In the genomic region with DNA sequence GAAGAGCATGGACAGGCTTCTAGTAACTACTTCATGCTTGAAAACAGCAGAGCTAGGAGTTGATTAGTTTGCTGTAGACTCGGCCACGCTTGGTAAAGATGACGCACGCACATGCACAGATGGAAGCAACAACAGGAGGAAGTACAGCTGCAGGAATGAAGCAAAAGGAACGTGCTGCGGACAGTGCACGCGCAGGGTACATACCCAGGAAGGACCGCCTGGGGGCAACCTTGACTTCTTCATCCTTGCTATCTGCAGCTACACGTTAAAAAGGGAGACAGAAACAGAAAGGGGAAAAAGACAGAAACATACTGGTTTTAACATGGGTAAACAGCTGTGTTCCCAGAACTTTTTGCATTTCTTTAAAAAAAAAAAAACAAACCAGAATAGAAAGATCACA, we compare ENCODE assay signal across 1 cellular context.
TF ChIP-seq lines count a peak whose summit lies in the region.

No MANE protein-coding gene starts in this region.

TF ChIP-seq in HepG2, 621 proteins besides CTCF, POLR2A, EP300 and RAD21 (continued from another document and continues in another):
- TF ChIP-seq ZFYVE20 (CRISPR knock-in tag; IDR thresholded peaks at IDR 0.05; ENCODE audit: borderline replicate concordance, low read depth) (no peak), ZNF256 (CRISPR knock-in tag; conservative IDR thresholded peaks at IDR 0.05) (no peak), ZNF101 (CRISPR knock-in tag; IDR thresholded peaks at IDR 0.05; ENCODE audit: borderline replicate concordance, low read depth) (no peak), POGZ (CRISPR knock-in tag; IDR thresholded peaks at IDR 0.05) (no peak; the same call in 1 of the 2 replicates), ZNF333 (CRISPR knock-in tag; IDR thresholded peaks at IDR 0.05; ENCODE audit: borderline replicate concordance) (no peak), CBX1 (IDR thresholded peaks at IDR 0.05; ENCODE audit: low read depth) (no peak), FOXA3 (CRISPR knock-in tag; IDR thresholded peaks at IDR 0.05) (peak; percentile 57), FOSL2 (CRISPR knock-in tag; IDR thresholded peaks at IDR 0.05) (peak; percentile 50), SIN3A (IDR thresholded peaks at IDR 0.05; ENCODE audit: borderline replicate concordance, low read depth, low read length) (peak; percentile 25; the same call in 1 of the 2 replicates), TSC22D2 (CRISPR knock-in tag; IDR thresholded peaks at IDR 0.05; ENCODE audit: borderline replicate concordance) (no peak), ZBTB1 (CRISPR knock-in tag; IDR thresholded peaks at IDR 0.05; ENCODE audit: borderline replicate concordance) (no peak), ZNF34 (CRISPR knock-in tag; IDR thresholded peaks at IDR 0.05; ENCODE audit: borderline replicate concordance) (no peak), MEIS2 (CRISPR knock-in tag; IDR thresholded peaks at IDR 0.05) (0 out of 2 replicates have a peak, but pooled peaks have one; percentile 44), KAT7 (CRISPR knock-in tag; IDR thresholded peaks at IDR 0.05; ENCODE audit: borderline replicate concordance) (no peak), ZNF10 (CRISPR knock-in tag; IDR thresholded peaks at IDR 0.05; ENCODE audit: borderline replicate concordance, low read depth) (no peak), ZFP90 (CRISPR knock-in tag; IDR thresholded peaks at IDR 0.05; ENCODE audit: borderline replicate concordance) (no peak), PAF1 (CRISPR knock-in tag; IDR thresholded peaks at IDR 0.05) (no peak), FOXP1 (IDR thresholded peaks at IDR 0.05) (no peak), FOXP1 (CRISPR knock-in tag; IDR thresholded peaks at IDR 0.05) (peak; percentile 31; the same call in 1 of the 2 replicates), ZNF331 (CRISPR knock-in tag; IDR thresholded peaks at IDR 0.05) (0 out of 2 replicates have a peak, but pooled peaks have one; percentile 23), MIER3 (CRISPR knock-in tag; IDR thresholded peaks at IDR 0.05; ENCODE audit: borderline replicate concordance) (no peak; the same call in 1 of the 2 replicates), GATAD1 (CRISPR knock-in tag; IDR thresholded peaks at IDR 0.05) (peak; percentile 59; the same call in 1 of the 2 replicates), ZNF337 (CRISPR knock-in tag; IDR thresholded peaks at IDR 0.05; ENCODE audit: borderline replicate concordance, low read depth) (no peak), ELF1 (CRISPR knock-in tag; IDR thresholded peaks at IDR 0.05) (peak; percentile 44; the same call in 1 of the 2 replicates), ZZZ3 (CRISPR knock-in tag; IDR thresholded peaks at IDR 0.05; ENCODE audit: borderline replicate concordance) (no peak), RBM39 (IDR thresholded peaks at IDR 0.05; ENCODE audit: low read depth, low read length, poor library complexity, severe bottlenecking) (no peak)
- TF ChIP-seq, protein P1, sequence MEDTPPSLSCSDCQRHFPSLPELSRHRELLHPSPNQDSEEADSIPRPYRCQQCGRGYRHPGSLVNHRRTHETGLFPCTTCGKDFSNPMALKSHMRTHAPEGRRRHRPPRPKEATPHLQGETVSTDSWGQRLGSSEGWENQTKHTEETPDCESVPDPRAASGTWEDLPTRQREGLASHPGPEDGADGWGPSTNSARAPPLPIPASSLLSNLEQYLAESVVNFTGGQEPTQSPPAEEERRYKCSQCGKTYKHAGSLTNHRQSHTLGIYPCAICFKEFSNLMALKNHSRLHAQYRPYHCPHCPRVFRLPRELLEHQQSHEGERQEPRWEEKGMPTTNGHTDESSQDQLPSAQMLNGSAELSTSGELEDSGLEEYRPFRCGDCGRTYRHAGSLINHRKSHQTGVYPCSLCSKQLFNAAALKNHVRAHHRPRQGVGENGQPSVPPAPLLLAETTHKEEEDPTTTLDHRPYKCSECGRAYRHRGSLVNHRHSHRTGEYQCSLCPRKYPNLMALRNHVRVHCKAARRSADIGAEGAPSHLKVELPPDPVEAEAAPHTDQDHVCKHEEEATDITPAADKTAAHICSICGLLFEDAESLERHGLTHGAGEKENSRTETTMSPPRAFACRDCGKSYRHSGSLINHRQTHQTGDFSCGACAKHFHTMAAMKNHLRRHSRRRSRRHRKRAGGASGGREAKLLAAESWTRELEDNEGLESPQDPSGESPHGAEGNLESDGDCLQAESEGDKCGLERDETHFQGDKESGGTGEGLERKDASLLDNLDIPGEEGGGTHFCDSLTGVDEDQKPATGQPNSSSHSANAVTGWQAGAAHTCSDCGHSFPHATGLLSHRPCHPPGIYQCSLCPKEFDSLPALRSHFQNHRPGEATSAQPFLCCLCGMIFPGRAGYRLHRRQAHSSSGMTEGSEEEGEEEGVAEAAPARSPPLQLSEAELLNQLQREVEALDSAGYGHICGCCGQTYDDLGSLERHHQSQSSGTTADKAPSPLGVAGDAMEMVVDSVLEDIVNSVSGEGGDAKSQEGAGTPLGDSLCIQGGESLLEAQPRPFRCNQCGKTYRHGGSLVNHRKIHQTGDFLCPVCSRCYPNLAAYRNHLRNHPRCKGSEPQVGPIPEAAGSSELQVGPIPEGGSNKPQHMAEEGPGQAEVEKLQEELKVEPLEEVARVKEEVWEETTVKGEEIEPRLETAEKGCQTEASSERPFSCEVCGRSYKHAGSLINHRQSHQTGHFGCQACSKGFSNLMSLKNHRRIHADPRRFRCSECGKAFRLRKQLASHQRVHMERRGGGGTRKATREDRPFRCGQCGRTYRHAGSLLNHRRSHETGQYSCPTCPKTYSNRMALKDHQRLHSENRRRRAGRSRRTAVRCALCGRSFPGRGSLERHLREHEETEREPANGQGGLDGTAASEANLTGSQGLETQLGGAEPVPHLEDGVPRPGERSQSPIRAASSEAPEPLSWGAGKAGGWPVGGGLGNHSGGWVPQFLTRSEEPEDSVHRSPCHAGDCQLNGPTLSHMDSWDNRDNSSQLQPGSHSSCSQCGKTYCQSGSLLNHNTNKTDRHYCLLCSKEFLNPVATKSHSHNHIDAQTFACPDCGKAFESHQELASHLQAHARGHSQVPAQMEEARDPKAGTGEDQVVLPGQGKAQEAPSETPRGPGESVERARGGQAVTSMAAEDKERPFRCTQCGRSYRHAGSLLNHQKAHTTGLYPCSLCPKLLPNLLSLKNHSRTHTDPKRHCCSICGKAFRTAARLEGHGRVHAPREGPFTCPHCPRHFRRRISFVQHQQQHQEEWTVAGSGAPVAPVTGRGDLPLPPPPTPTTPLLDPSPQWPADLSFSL (CRISPR knock-in tag; IDR thresholded peaks at IDR 0.05) = no peak
- TF ChIP-seq, protein P2, sequence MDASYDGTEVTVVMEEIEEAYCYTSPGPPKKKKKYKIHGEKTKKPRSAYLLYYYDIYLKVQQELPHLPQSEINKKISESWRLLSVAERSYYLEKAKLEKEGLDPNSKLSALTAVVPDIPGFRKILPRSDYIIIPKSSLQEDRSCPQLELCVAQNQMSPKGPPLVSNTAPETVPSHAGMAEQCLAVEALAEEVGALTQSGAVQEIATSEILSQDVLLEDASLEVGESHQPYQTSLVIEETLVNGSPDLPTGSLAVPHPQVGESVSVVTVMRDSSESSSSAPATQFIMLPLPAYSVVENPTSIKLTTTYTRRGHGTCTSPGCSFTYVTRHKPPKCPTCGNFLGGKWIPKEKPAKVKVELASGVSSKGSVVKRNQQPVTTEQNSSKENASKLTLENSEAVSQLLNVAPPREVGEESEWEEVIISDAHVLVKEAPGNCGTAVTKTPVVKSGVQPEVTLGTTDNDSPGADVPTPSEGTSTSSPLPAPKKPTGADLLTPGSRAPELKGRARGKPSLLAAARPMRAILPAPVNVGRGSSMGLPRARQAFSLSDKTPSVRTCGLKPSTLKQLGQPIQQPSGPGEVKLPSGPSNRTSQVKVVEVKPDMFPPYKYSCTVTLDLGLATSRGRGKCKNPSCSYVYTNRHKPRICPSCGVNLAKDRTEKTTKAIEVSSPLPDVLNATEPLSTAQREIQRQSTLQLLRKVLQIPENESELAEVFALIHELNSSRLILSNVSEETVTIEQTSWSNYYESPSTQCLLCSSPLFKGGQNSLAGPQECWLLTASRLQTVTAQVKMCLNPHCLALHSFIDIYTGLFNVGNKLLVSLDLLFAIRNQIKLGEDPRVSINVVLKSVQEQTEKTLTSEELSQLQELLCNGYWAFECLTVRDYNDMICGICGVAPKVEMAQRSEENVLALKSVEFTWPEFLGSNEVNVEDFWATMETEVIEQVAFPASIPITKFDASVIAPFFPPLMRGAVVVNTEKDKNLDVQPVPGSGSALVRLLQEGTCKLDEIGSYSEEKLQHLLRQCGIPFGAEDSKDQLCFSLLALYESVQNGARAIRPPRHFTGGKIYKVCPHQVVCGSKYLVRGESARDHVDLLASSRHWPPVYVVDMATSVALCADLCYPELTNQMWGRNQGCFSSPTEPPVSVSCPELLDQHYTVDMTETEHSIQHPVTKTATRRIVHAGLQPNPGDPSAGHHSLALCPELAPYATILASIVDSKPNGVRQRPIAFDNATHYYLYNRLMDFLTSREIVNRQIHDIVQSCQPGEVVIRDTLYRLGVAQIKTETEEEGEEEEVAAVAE (CRISPR knock-in tag; IDR thresholded peaks at IDR 0.05; ENCODE audit: borderline replicate concordance) = 0 out of 2 replicates have a peak, but pooled peaks have one; percentile 27
- TF ChIP-seq, protein P3, sequence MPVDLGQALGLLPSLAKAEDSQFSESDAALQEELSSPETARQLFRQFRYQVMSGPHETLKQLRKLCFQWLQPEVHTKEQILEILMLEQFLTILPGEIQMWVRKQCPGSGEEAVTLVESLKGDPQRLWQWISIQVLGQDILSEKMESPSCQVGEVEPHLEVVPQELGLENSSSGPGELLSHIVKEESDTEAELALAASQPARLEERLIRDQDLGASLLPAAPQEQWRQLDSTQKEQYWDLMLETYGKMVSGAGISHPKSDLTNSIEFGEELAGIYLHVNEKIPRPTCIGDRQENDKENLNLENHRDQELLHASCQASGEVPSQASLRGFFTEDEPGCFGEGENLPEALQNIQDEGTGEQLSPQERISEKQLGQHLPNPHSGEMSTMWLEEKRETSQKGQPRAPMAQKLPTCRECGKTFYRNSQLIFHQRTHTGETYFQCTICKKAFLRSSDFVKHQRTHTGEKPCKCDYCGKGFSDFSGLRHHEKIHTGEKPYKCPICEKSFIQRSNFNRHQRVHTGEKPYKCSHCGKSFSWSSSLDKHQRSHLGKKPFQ (CRISPR knock-in tag; IDR thresholded peaks at IDR 0.05; ENCODE audit: insufficient replicate concordance) = no peak
- TF ChIP-seq, protein P4, sequence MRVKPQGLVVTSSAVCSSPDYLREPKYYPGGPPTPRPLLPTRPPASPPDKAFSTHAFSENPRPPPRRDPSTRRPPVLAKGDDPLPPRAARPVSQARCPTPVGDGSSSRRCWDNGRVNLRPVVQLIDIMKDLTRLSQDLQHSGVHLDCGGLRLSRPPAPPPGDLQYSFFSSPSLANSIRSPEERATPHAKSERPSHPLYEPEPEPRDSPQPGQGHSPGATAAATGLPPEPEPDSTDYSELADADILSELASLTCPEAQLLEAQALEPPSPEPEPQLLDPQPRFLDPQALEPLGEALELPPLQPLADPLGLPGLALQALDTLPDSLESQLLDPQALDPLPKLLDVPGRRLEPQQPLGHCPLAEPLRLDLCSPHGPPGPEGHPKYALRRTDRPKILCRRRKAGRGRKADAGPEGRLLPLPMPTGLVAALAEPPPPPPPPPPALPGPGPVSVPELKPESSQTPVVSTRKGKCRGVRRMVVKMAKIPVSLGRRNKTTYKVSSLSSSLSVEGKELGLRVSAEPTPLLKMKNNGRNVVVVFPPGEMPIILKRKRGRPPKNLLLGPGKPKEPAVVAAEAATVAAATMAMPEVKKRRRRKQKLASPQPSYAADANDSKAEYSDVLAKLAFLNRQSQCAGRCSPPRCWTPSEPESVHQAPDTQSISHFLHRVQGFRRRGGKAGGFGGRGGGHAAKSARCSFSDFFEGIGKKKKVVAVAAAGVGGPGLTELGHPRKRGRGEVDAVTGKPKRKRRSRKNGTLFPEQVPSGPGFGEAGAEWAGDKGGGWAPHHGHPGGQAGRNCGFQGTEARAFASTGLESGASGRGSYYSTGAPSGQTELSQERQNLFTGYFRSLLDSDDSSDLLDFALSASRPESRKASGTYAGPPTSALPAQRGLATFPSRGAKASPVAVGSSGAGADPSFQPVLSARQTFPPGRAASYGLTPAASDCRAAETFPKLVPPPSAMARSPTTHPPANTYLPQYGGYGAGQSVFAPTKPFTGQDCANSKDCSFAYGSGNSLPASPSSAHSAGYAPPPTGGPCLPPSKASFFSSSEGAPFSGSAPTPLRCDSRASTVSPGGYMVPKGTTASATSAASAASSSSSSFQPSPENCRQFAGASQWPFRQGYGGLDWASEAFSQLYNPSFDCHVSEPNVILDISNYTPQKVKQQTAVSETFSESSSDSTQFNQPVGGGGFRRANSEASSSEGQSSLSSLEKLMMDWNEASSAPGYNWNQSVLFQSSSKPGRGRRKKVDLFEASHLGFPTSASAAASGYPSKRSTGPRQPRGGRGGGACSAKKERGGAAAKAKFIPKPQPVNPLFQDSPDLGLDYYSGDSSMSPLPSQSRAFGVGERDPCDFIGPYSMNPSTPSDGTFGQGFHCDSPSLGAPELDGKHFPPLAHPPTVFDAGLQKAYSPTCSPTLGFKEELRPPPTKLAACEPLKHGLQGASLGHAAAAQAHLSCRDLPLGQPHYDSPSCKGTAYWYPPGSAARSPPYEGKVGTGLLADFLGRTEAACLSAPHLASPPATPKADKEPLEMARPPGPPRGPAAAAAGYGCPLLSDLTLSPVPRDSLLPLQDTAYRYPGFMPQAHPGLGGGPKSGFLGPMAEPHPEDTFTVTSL (CRISPR knock-in tag; IDR thresholded peaks at IDR 0.05; ENCODE audit: borderline replicate concordance) = no peak
- TF ChIP-seq, protein P5, sequence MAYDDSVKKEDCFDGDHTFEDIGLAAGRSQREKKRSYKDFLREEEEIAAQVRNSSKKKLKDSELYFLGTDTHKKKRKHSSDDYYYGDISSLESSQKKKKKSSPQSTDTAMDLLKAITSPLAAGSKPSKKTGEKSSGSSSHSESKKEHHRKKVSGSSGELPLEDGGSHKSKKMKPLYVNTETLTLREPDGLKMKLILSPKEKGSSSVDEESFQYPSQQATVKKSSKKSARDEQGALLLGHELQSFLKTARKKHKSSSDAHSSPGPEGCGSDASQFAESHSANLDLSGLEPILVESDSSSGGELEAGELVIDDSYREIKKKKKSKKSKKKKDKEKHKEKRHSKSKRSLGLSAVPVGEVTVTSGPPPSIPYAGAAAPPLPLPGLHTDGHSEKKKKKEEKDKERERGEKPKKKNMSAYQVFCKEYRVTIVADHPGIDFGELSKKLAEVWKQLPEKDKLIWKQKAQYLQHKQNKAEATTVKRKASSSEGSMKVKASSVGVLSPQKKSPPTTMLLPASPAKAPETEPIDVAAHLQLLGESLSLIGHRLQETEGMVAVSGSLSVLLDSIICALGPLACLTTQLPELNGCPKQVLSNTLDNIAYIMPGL (CRISPR knock-in tag; IDR thresholded peaks at IDR 0.05; ENCODE audit: borderline replicate concordance in 1 of 2, low read depth in 1 of 2) = peak in 1 of 2 experiments; percentile 41; a peak in 2 of 4 replicates
- TF ChIP-seq, protein P6, sequence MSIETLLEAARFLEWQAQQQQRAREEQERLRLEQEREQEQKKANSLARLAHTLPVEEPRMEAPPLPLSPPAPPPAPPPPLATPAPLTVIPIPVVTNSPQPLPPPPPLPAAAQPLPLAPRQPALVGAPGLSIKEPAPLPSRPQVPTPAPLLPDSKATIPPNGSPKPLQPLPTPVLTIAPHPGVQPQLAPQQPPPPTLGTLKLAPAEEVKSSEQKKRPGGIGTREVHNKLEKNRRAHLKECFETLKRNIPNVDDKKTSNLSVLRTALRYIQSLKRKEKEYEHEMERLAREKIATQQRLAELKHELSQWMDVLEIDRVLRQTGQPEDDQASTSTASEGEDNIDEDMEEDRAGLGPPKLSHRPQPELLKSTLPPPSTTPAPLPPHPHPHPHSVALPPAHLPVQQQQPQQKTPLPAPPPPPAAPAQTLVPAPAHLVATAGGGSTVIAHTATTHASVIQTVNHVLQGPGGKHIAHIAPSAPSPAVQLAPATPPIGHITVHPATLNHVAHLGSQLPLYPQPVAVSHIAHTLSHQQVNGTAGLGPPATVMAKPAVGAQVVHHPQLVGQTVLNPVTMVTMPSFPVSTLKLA (IDR thresholded peaks at IDR 0.05) = peak; percentile 77
